Comparison of ENCODE assay signal across 2 cellular contexts in genomic region chr3:12545473-12545791, GRCh38.
A peak's percentile ranks its signal among the peaks of the same experiment; 100 is the strongest.
TF ChIP-seq lines count a peak whose summit lies in the region.

Gene MKRN2OS (minus strand): TSS chr3:12545499. CDS start chr3:12545464, 35 bp downstream.

TF ChIP-seq in IMR-90, 13 proteins besides CTCF, POLR2A, EP300 and RAD21:
- TF ChIP-seq, protein P1, sequence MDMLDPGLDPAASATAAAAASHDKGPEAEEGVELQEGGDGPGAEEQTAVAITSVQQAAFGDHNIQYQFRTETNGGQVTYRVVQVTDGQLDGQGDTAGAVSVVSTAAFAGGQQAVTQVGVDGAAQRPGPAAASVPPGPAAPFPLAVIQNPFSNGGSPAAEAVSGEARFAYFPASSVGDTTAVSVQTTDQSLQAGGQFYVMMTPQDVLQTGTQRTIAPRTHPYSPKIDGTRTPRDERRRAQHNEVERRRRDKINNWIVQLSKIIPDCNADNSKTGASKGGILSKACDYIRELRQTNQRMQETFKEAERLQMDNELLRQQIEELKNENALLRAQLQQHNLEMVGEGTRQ (IDR thresholded peaks at IDR 0.05; ENCODE audit: low read depth, low read length) = no peak
- TF ChIP-seq, protein P2, sequence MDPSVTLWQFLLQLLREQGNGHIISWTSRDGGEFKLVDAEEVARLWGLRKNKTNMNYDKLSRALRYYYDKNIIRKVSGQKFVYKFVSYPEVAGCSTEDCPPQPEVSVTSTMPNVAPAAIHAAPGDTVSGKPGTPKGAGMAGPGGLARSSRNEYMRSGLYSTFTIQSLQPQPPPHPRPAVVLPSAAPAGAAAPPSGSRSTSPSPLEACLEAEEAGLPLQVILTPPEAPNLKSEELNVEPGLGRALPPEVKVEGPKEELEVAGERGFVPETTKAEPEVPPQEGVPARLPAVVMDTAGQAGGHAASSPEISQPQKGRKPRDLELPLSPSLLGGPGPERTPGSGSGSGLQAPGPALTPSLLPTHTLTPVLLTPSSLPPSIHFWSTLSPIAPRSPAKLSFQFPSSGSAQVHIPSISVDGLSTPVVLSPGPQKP (IDR thresholded peaks at IDR 0.05; ENCODE audit: borderline replicate concordance, low read depth, low read length) = no peak
- no peak for TF ChIP-seq SMC3 (IDR thresholded peaks at IDR 0.05; ENCODE audit: low read depth, low read length)
- TF ChIP-seq NFE2L2 (IDR thresholded peaks at IDR 0.05; ENCODE audit: low read depth, low read length) = no peak
- TF ChIP-seq MXI1 (IDR thresholded peaks at IDR 0.05; ENCODE audit: borderline replicate concordance, low read depth, low read length) = no peak
TF ChIP-seq in IMR-90: peak in this region for 0.

TF ChIP-seq in SK-N-SH, 30 proteins besides CTCF, POLR2A, EP300 and RAD21:
- TF ChIP-seq, protein P3, sequence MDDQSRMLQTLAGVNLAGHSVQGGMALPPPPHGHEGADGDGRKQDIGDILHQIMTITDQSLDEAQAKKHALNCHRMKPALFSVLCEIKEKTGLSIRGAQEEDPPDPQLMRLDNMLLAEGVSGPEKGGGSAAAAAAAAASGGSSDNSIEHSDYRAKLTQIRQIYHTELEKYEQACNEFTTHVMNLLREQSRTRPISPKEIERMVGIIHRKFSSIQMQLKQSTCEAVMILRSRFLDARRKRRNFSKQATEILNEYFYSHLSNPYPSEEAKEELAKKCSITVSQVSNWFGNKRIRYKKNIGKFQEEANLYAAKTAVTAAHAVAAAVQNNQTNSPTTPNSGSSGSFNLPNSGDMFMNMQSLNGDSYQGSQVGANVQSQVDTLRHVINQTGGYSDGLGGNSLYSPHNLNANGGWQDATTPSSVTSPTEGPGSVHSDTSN (IDR thresholded peaks at IDR 0.05) = 0 out of 2 replicates have a peak, but pooled peaks have one; percentile 12
- TF ChIP-seq CHD2 (IDR thresholded peaks at IDR 0.05; ENCODE audit: low read length, partially characterized antibody) = no peak
